26 cellular contexts compared by ENCODE assay signal in genomic region chr11:69071956-69072355, GRCh38. TPM values are rescaled to one million over a fixed set of nuclear protein-coding genes. Genes with fewer than 3 reads are reported as not detected.
"Had no signal": no experiment of that assay in that cellular context is flagged by ENCODE, and none has a peak within 500 bp of the region (broad histone marks: within the 10 kb centered on the region; RNA-seq: fewer than 3 reads in every experiment).

No MANE protein-coding gene starts in this region.

- H3K9me3 ChIP-seq: SJSA1 had no signal

- FAIRE-seq: HTR-8/SVneo, K562, RCC 7860 had no signal

- H3K9ac ChIP-seq: KMS-11 had no signal

- H3K27ac ChIP-seq: HL-60, KMS-11, SJSA1, SK-N-MC had no signal

- H3K4me3 ChIP-seq: K562, SJSA1, SK-N-MC had no signal

- H3K27me3 ChIP-seq: SJSA1 had no signal

- H3K4me2 ChIP-seq: KMS-11 had no signal

- DNase-seq: Kasumi-1, MM.1S, NCI-H1092 treated with DMSO at 0.1 percent for 48 hours, NCI-H1436, NCI-H187, NCI-H2029, NCI-H2081 treated with DMSO at 0.1 percent for 48 hours, NCI-H2171, NCI-H226, NCI-H446, NCI-H510A, NCI-H524 treated with DMSO at 0.1 percent for 48 hours, NCI-H69, NCI-H774, Right ventricle myocardium superior, RPMI8226, SIG-M5 had no signal

- ATAC-seq: K562 had no signal

RNA-seq across cellular contexts. Expression of gene MRGPRF, which starts 58.9 kb away (rescaled TPM):
- total RNA-seq: K562, M059J had no signal
- polyA plus RNA-seq: IgD-negative memory B cell, K562 had no signal
